1 cellular context compared by ENCODE assay signal in genomic region chr3:142543307-142543706, GRCh38.
TF ChIP-seq lines count a peak whose summit lies in the region.

No MANE protein-coding gene starts in this region.

TF ChIP-seq in HepG2, 621 proteins besides CTCF, POLR2A, EP300 and RAD21:
- TF ChIP-seq ZNF747 (CRISPR knock-in tag; IDR thresholded peaks at IDR 0.05; ENCODE audit: borderline replicate concordance) = no peak
- TF ChIP-seq THYN1 (CRISPR knock-in tag; IDR thresholded peaks at IDR 0.05; ENCODE audit: borderline replicate concordance, low read depth) = no peak
- peak; percentile 69 for TF ChIP-seq HNRNPK (IDR thresholded peaks at IDR 0.05; ENCODE audit: low read depth, low read length, poor library complexity, severe bottlenecking)
